In genomic region chr1:37258068-37258467, GRCh38 we compare ENCODE assay signal across 30 cellular contexts.
"Had no signal": no experiment of that assay in that cellular context is flagged by ENCODE, and none has a peak within 500 bp of the region (broad histone marks: within the 10 kb centered on the region; RNA-seq: fewer than 3 reads in every experiment).

No MANE protein-coding gene starts in this region.

- DNase-seq: activated CD4-positive, alpha-beta T cell treated with anti-CD3 and anti-CD28 coated beads for 48 hours; activated CD4-positive, alpha-beta T cell treated with anti-CD3 and anti-CD28 coated beads, Interleukin-2, amount 50 U/mL, for 48 hours; activated CD8-positive, alpha-beta memory T cell treated with anti-CD3 and anti-CD28 coated beads for 24 hours; activated effector memory CD4-positive, alpha-beta T cell treated with anti-CD3 and anti-CD28 coated beads, Interleukin-2, amount 50 U/mL, for 16 hours; activated naive CD4-positive, alpha-beta T cell treated with anti-CD3 and anti-CD28 coated beads for 36 hours; activated naive CD8-positive, alpha-beta T cell treated with anti-CD3 and anti-CD28 coated beads for 36 hours; aorta; body of pancreas; dermis blood vessel endothelial cell; effector CD4-positive, alpha-beta T cell; foreskin keratinocyte; heart left ventricle; hypothalamus; immature natural killer cell; kidney; left colon; mammary epithelial cell; naive B cell; nephron progenitor cell; nucleus accumbens; pancreas; retina; stimulated activated CD4-positive, alpha-beta T cell treated with anti-CD3 and anti-CD28 coated beads, Interleukin-4, amount 100 ng/mL, for 24 hours; uterus had no signal

- H3K9me3 ChIP-seq: adrenal gland, body of pancreas, heart left ventricle, pancreas, prostate gland, thoracic aorta, uterus had no signal

- H3K27me3 ChIP-seq: body of pancreas, foreskin keratinocyte had no signal

- H3K4me3 ChIP-seq: adrenal gland, body of pancreas, esophagus muscularis mucosa, heart left ventricle, pancreas, prostate gland, skin epidermis, thoracic aorta, uterus had no signal

- H3K36me3 ChIP-seq: adrenal gland, esophagus muscularis mucosa, heart left ventricle, pancreas, prostate gland, thoracic aorta, uterus, WERI-Rb-1 had no signal

- H3K4me1 ChIP-seq: adrenal gland, body of pancreas, esophagus muscularis mucosa, foreskin keratinocyte, heart left ventricle, pancreas, prostate gland, uterus had no signal

- H3K27ac ChIP-seq: body of pancreas, esophagus muscularis mucosa, foreskin keratinocyte, heart left ventricle, pancreas, prostate gland, skin epidermis, thoracic aorta, uterus had no signal
